Comparison of ENCODE assay signal across 19 cellular contexts in the genomic region with DNA sequence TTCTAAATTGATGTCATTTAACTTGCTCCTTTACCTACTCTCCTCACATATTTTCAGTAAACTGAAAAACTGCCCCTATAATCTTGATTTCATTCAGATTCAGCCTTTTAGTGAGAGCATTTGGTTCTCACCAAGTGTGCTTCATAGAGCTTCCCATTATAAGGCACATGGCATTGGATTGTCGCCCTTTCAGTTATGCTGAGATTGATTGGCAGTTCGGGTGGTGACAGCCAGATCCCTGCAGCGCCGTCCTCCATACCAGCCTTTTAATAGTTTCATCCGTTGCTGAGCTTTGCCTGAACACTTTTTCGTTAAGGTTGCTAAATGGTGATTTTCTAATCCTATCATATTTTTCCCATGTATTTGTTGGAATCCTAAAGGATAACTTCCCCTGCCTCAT.
DNase-seq lines count a peak whose midpoint lies in the region; ATAC-seq, FAIRE-seq and TF ChIP-seq lines count a peak whose summit lies in the region.
"Had no signal": no experiment of that assay in that cellular context is flagged by ENCODE, and none has a peak within 500 bp of the region (broad histone marks: within the 10 kb centered on the region; RNA-seq: fewer than 3 reads in every experiment).

No MANE protein-coding gene starts in this region.

- H3K27me3 ChIP-seq in right cardiac atrium (ENCODE audit: control insufficient read depth, insufficient read depth) = no peaks in the 10 kb centered on the region

- no peak for FAIRE-seq in GM12891 (lab: Jason Lieb, UNC)
- FAIRE-seq: D721Med, G401.6, GM19239, H1 had no signal

- ATAC-seq in left ventricle myocardium superior = peak; percentile 39
- ATAC-seq in right cardiac atrium = no peak
- no peak for ATAC-seq in HG02852 (IDR thresholded peaks at IDR 0.05; ENCODE audit: unreplicated experiment)
- ATAC-seq in HG03097 (IDR thresholded peaks at IDR 0.05; ENCODE audit: low FRiP score, unreplicated experiment) = no peak

- intact Hi-C loops in left ventricle myocardium superior (cut with micrococcal nuclease) = loop anchor here (10.0 kb wide), 1 partner anchor 49 kb away; no protein-coding TSS in a partner anchor
- intact Hi-C loops in right cardiac atrium (cut with DNase I) = loop anchor here in 2 of 4 donors (5.0 to 10.0 kb wide), 2 partner anchors 129 to 271 kb away; partner anchors contain the start of gene INTS6 (in 1 of the 2)

- no peak overlapping the region for H3K4me3 ChIP-seq in right cardiac atrium (ENCODE audit: low read length)
- H3K4me3 ChIP-seq: HAP-1 had no signal

- H3K9me3 ChIP-seq in right cardiac atrium (ENCODE audit: control insufficient read depth, low read length) = no peaks in the 10 kb centered on the region
- H3K9me3 ChIP-seq: HAP-1 had no signal

- DNase-seq in left ventricle myocardium superior (no peak), right cardiac atrium (no peak), globus pallidus (ENCODE audit: low spot score) (peak; percentile 77), superior temporal gyrus (ENCODE audit: extremely low spot score) (peak; percentile 70), GM12891 (ENCODE audit: insufficient read length, low spot score) (no peak)
- DNase-seq: ACHN; C1 segment of cervical spinal cord; CD4-positive, alpha-beta T cell; DMS153; DMS79 treated with DMSO at 0.1 percent for 48 hours; EL had no signal

- no peak overlapping the region for H3K27ac ChIP-seq in right cardiac atrium (ENCODE audit: low read length)
- H3K27ac ChIP-seq: HL-60 had no signal

- no peak for TF ChIP-seq POLR2A in GM12891 (IDR thresholded peaks at IDR 0.05; ENCODE audit: low read depth, low read length)

- H3K4me1 ChIP-seq in right cardiac atrium (ENCODE audit: control insufficient read depth, insufficient read depth, low read length) = peaks cover 4% of the 10 kb centered on the region

- WGBS in right cardiac atrium = 75% methylated on average over 6 of the region's 6 CpGs

TF ChIP-seq in GM12891, 5 proteins besides CTCF, POLR2A, EP300 and RAD21:
- TF ChIP-seq POLR2AphosphoS5 (IDR thresholded peaks at IDR 0.05; ENCODE audit: low read depth, low read length) (no peak), SPI1 (IDR thresholded peaks at IDR 0.05; ENCODE audit: low read depth, low read length) (no peak), TAF1 (IDR thresholded peaks at IDR 0.05; ENCODE audit: low read depth, low read length) (no peak), PAX5 (IDR thresholded peaks at IDR 0.05; ENCODE audit: insufficient read depth, low read length, severe bottlenecking) (no peak), POU2F2 (IDR thresholded peaks at IDR 0.05; ENCODE audit: low read depth, low read length) (no peak)

Comparison
In these comparisons a context has a peak if more than half of its experiments do, and no peak if none do; other contexts are left out.
1. DNase-seq: peak in globus pallidus (single experiment) and superior temporal gyrus (single experiment); none in left ventricle myocardium superior (single experiment), right cardiac atrium (0 of 3) and GM12891 (single experiment).